In the genomic region with DNA sequence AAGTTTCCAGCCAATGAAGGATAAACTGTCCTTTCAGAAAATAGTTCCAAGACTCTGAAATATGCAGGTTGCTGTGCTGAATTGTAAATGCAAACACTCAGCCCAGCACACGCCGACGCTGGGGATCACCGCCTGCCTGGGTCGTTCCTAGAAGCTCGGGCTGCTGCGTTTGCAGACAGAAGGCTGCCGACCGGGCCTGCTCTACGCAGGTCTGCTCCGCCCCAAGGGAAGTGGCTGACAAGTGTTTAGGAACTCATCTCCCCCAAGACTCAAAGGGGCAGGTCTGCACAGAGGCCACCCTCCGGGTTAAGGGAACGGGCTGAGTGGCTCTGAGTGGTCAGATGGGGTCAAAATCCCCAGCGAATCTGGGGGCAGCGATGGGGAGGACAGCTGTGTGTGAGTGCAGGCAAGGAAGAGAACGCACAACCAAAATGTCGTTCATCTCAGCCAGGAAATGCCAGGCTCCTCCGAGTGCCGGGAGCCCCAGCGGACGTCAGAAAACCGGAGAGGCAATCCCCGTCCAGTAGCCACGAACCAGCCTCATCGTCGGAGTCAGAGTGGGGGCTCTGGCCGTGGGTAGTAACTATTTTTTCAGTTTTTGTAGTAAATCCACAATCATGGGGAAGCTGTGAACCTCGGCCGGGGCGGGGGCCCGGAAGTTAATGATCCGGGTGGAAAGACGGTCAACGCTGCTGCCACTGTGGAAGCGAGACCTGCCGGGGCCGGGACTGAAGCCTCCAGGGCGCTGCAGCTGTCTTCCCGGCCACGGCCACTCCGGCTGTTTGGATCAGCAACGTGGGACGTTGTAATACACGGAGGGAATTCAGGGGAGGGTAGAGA, we compare ENCODE assay signal across 14 cellular contexts. TPM values are rescaled to one million over a fixed set of nuclear protein-coding genes. Genes with fewer than 3 reads are reported as not detected.
DNase-seq lines count a peak whose midpoint lies in the region; ATAC-seq lines count a peak whose summit lies in the region.
"Had no signal": no experiment of that assay in that cellular context is flagged by ENCODE, and none has a peak within 500 bp of the region (broad histone marks: within the 10 kb centered on the region; RNA-seq: fewer than 3 reads in every experiment).

No MANE protein-coding gene starts in this region.

- H3K27ac Mint-ChIP-seq in activated T-cell treated with anti-CD3 and anti-CD28 coated beads, Interleukin-2, amount 50 U/mL, for 72 hours: no peak overlapping the region
- no peak overlapping the region for H3K27ac Mint-ChIP-seq in memory B cell

- intact Hi-C loops in Right ventricle myocardium superior (cut with DNase I): no loop called here
- intact Hi-C loops in left ventricle myocardium superior (cut with micrococcal nuclease): no loop called here

- H3K36me3 Mint-ChIP-seq in activated T-cell treated with anti-CD3 and anti-CD28 coated beads, Interleukin-2, amount 50 U/mL, for 72 hours (ENCODE audit: insufficient read depth in 2 of 2): no peaks in the 10 kb centered on the region
- peaks cover 2% of the 10 kb centered on the region for H3K36me3 Mint-ChIP-seq in memory B cell

- H3K4me1 Mint-ChIP-seq in activated T-cell treated with anti-CD3 and anti-CD28 coated beads, Interleukin-2, amount 50 U/mL, for 72 hours (ENCODE audit: low read depth): peaks cover 24% of the 10 kb centered on the region
- H3K4me1 Mint-ChIP-seq in memory B cell: peaks cover 2% of the 10 kb centered on the region

- H3K27ac ChIP-seq in temporal lobe (ENCODE audit: low read depth, low read length): peak overlapping the region; percentile 36
- H3K27ac ChIP-seq: neutrophil, VCaP had no signal

- H3K27me3 Mint-ChIP-seq in activated T-cell treated with anti-CD3 and anti-CD28 coated beads, Interleukin-2, amount 50 U/mL, for 72 hours (ENCODE audit: low read depth): peaks cover 7% of the 10 kb centered on the region
- peaks cover 24% of the 10 kb centered on the region for H3K27me3 Mint-ChIP-seq in memory B cell

- DNase-seq in Right ventricle myocardium superior (peak; percentile 30), left ventricle myocardium superior (no peak), memory B cell (ENCODE audit: low spot score in 2 of 2) (no peak), NCI-H2171 treated with DMSO at 0.1 percent for 48 hours (lab: John Stamatoyannopoulos, UW) (no peak), pons (ENCODE audit: low spot score) (no peak)
- peak in 1 of 2 donors; percentile 18 for DNase-seq in activated T-cell treated with anti-CD3 and anti-CD28 coated beads, Interleukin-2, amount 50 U/mL, for 72 hours
- DNase-seq: BE2C, left cardiac atrium, NCI-H1417 had no signal

- H3K9me3 Mint-ChIP-seq in activated T-cell treated with anti-CD3 and anti-CD28 coated beads, Interleukin-2, amount 50 U/mL, for 72 hours: no peaks in the 10 kb centered on the region
- no peaks in the 10 kb centered on the region for H3K9me3 Mint-ChIP-seq in memory B cell

- ATAC-seq in Right ventricle myocardium superior (ENCODE audit: poor library complexity) (no peak), left ventricle myocardium superior (no peak), memory B cell (ENCODE audit: low read depth) (no peak), HG03175 (IDR thresholded peaks at IDR 0.05; ENCODE audit: unreplicated experiment) (no peak)
- peak in 1 of 2 donors; percentile 43 for ATAC-seq in activated T-cell treated with anti-CD3 and anti-CD28 coated beads, Interleukin-2, amount 50 U/mL, for 72 hours (replicated peaks in 1 of 2)
- ATAC-seq: left cardiac atrium had no signal

- H3K4me3 Mint-ChIP-seq in activated T-cell treated with anti-CD3 and anti-CD28 coated beads, Interleukin-2, amount 50 U/mL, for 72 hours: peak overlapping the region; percentile 58 to 61
- H3K4me3 Mint-ChIP-seq in memory B cell: peak overlapping the region; percentile 55

RNA-seq across cellular contexts. Expression of a gene that starts 6.0 kb away (rescaled TPM):
- not detected for total RNA-seq in Right ventricle myocardium superior
- total RNA-seq in left ventricle myocardium superior: 1.6 TPM
- under 1 TPM; 0.42 to 0.53 TPM for total RNA-seq in activated T-cell treated with anti-CD3 and anti-CD28 coated beads, Interleukin-2, amount 50 U/mL, for 72 hours
- 5.4 TPM for total RNA-seq in temporal lobe
- total RNA-seq: fibroblast of villous mesenchyme had no signal
